Comparison of ENCODE assay signal across 9 cellular contexts in the genomic region with DNA sequence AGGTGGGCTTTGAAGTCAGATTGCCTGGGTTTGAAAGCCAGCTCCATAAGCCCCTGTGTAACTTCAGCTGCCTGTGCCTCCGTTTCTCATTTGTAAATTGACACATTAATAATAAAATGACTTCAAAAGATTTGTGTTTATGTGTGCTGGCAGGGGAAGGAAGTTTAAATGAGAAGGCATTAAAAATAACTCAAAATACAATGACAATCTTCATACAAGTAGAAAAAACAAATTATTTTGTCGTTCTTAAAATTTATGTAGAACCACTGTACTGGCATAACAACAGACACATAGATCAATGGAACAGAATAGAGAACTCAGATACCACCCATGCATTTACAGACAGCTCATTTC.
A peak's percentile ranks its signal among the peaks of the same experiment; 100 is the strongest.
DNase-seq lines count a peak whose midpoint lies in the region; ATAC-seq and TF ChIP-seq lines count a peak whose summit lies in the region.
"Had no signal": no experiment of that assay in that cellular context is flagged by ENCODE, and none has a peak within 500 bp of the region (broad histone marks: within the 10 kb centered on the region; RNA-seq: fewer than 3 reads in every experiment).

No MANE protein-coding gene starts in this region.

- no peak overlapping the region for H3K4me3 ChIP-seq in Caco-2 (ENCODE audit: low read depth, low read length)
- H3K4me3 ChIP-seq in OCI-LY7 (ENCODE audit: low read depth, low read length, poor library complexity, severe bottlenecking), result peak overlapping the region; percentile 60
- H3K4me3 ChIP-seq: mucosa of descending colon had no signal

- BruUV-seq in Caco-2 (replicated peaks; lab: Mats Ljungman, UMichigan) (no TSS peak), OCI-LY7 (replicated peaks; lab: Mats Ljungman, UMichigan) (no TSS peak)

- no peaks in the 10 kb centered on the region for H3K36me3 ChIP-seq in Caco-2 (ENCODE audit: control insufficient read depth, insufficient read depth, low read length)
- no peaks in the 10 kb centered on the region for H3K36me3 ChIP-seq in OCI-LY7 (ENCODE audit: insufficient read depth, low read length)

- peak overlapping the region; percentile 83 for H3K4me2 ChIP-seq in OCI-LY7 (ENCODE audit: low read length)

- no peaks in the 10 kb centered on the region for H3K9me2 ChIP-seq in OCI-LY7 (ENCODE audit: insufficient read depth, low read length)

- peak overlapping the region; percentile 97 for H3K27ac ChIP-seq in OCI-LY7 (ENCODE audit: low read depth, low read length, poor library complexity, severe bottlenecking)

- H4K20me1 ChIP-seq in OCI-LY7 (ENCODE audit: insufficient read depth, low read length), result no peaks in the 10 kb centered on the region

- intact Hi-C loops in Caco-2 (cut with micrococcal nuclease; ENCODE audit: unreplicated experiment), result loop anchor here (5.0 kb wide), 2 partner anchors 85 to 155 kb away; partner anchors contain the start of genes C14orf39 and PPM1A
- intact Hi-C loops in OCI-LY7 (cut with micrococcal nuclease; ENCODE audit: unreplicated experiment), result loop anchor here (5.0 kb wide), 1 partner anchor 920 kb away; no protein-coding TSS in a partner anchor
- intact Hi-C loops in dendritic cell treated with granulocyte-macrophage colony-stimulating factor and Interleukin-4, amounts not matched to agents 40 ng/mL and 50 ng/mL, for 4 days (cut with micrococcal nuclease), result no loop called here

- H3K79me2 ChIP-seq in OCI-LY7 (ENCODE audit: insufficient read depth, low read depth, low read length), result peaks cover 20% of the 10 kb centered on the region; the same call in 1 of the 2 replicates

- TF ChIP-seq CTCF in Caco-2 (IDR thresholded peaks at IDR 0.05; ENCODE audit: insufficient read depth in 1 of 2, low read depth in 1 of 2, low read length in 1 of 2, severe bottlenecking in 1 of 2, unreplicated experiment in 1 of 2) (no peak), OCI-LY7 (conservative IDR thresholded peaks at IDR 0.05; ENCODE audit: low read length) (peak; percentile 35; the same call in 1 of the 2 replicates), osteocyte (IDR thresholded peaks at IDR 0.05) (no peak)

- peak overlapping the region; percentile 68 for H3K27ac Mint-ChIP-seq in Caco-2 (ENCODE audit: unreplicated experiment)
- H3K27ac Mint-ChIP-seq in dendritic cell treated with granulocyte-macrophage colony-stimulating factor and Interleukin-4, amounts not matched to agents 40 ng/mL and 50 ng/mL, for 4 days, result peak overlapping the region; percentile 50
- no peak overlapping the region for H3K27ac Mint-ChIP-seq in osteocyte (ENCODE audit: unreplicated experiment)

- no peaks in the 10 kb centered on the region for H3K27me3 ChIP-seq in Caco-2 (replicated peaks; ENCODE audit: control insufficient read depth, insufficient read depth, low read length)

- H3K4me1 Mint-ChIP-seq in Caco-2 (ENCODE audit: low read depth, unreplicated experiment) (no peaks in the 10 kb centered on the region), osteocyte (ENCODE audit: unreplicated experiment) (peaks cover 14% of the 10 kb centered on the region)
- peaks cover 22% of the 10 kb centered on the region for H3K4me1 Mint-ChIP-seq in dendritic cell treated with granulocyte-macrophage colony-stimulating factor and Interleukin-4, amounts not matched to agents 40 ng/mL and 50 ng/mL, for 4 days (ENCODE audit: low read depth)

- CTCF ChIA-PET in Caco-2 (lab: Charles Lee) (interaction anchor here (0.6 to 1.6 kb wide), 12 partner anchors 15 to 388 kb away, joined by 3 to 23 read pairs (median 4); partner anchors contain the start of gene PPM1A), OCI-LY7 (lab: Charles Lee; ENCODE audit: unreplicated experiment) (interaction anchor here (0.6 to 3.5 kb wide), 11 partner anchors 17 to 368 kb away, joined by 3 to 29 read pairs (median 4); partner anchors contain the start of gene PPM1A)

- DNase-seq in Caco-2, result no peak
- DNase-seq in OCI-LY7 (ENCODE audit: low spot score), result no peak
- DNase-seq in osteocyte (ENCODE audit: extremely low spot score, unreplicated experiment), result no peak
- DNase-seq in stimulated activated CD4-positive, alpha-beta T cell treated with anti-CD3 and anti-CD28 coated beads, Interleukin-15, amount 100 ng/mL, for 24 hours, result no peak
- DNase-seq in inferior parietal cortex (ENCODE audit: extremely low spot score), result no peak
- DNase-seq in stimulated activated CD4-positive, alpha-beta T cell treated with anti-CD3 and anti-CD28 coated beads, Interleukin-4, amount 100 ng/mL, for 24 hours, result no peak

- POLR2A ChIA-PET in Caco-2 (lab: Charles Lee), result no interaction called here
- POLR2A ChIA-PET in OCI-LY7 (lab: Charles Lee), result interaction anchor here (0.5 to 8.1 kb wide), 14 partner anchors 11 to 233 kb away, joined by 3 to 128 read pairs (median 5); partner anchors contain the start of gene PPM1A

- H2AFZ ChIP-seq in OCI-LY7 (ENCODE audit: low read length), result peak overlapping the region; percentile 76; the same call in 1 of the 2 replicates

- H3K36me3 Mint-ChIP-seq in Caco-2 (ENCODE audit: insufficient read depth, unreplicated experiment) (peaks cover 10% of the 10 kb centered on the region), osteocyte (ENCODE audit: unreplicated experiment) (no peaks in the 10 kb centered on the region)
- no peaks in the 10 kb centered on the region for H3K36me3 Mint-ChIP-seq in dendritic cell treated with granulocyte-macrophage colony-stimulating factor and Interleukin-4, amounts not matched to agents 40 ng/mL and 50 ng/mL, for 4 days (ENCODE audit: low read depth)

- ATAC-seq in GM21526 (IDR thresholded peaks at IDR 0.05; ENCODE audit: low FRiP score, unreplicated experiment), result no peak

- no peaks in the 10 kb centered on the region for H3K9me3 ChIP-seq in Caco-2
- H3K9me3 ChIP-seq in OCI-LY7 (ENCODE audit: low read length), result no peaks in the 10 kb centered on the region
- H3K9me3 ChIP-seq: mucosa of descending colon had no signal

- H3K9me3 Mint-ChIP-seq in Caco-2 (ENCODE audit: unreplicated experiment) (no peaks in the 10 kb centered on the region), osteocyte (ENCODE audit: unreplicated experiment) (no peaks in the 10 kb centered on the region)
- no peaks in the 10 kb centered on the region for H3K9me3 Mint-ChIP-seq in dendritic cell treated with granulocyte-macrophage colony-stimulating factor and Interleukin-4, amounts not matched to agents 40 ng/mL and 50 ng/mL, for 4 days

- H3K4me3 Mint-ChIP-seq in Caco-2 (ENCODE audit: unreplicated experiment), result peak overlapping the region; percentile 88
- no peak overlapping the region for H3K4me3 Mint-ChIP-seq in dendritic cell treated with granulocyte-macrophage colony-stimulating factor and Interleukin-4, amounts not matched to agents 40 ng/mL and 50 ng/mL, for 4 days
- peak overlapping the region; percentile 68 for H3K4me3 Mint-ChIP-seq in osteocyte (ENCODE audit: unreplicated experiment)

- H3K4me1 ChIP-seq in Caco-2, result no peaks in the 10 kb centered on the region
- peaks cover 55% of the 10 kb centered on the region for H3K4me1 ChIP-seq in OCI-LY7 (ENCODE audit: insufficient read depth, low read length, poor library complexity, severe bottlenecking)

- H3K27me3 Mint-ChIP-seq in Caco-2 (ENCODE audit: insufficient read depth, unreplicated experiment), result peaks cover 7% of the 10 kb centered on the region
- peaks cover 31% of the 10 kb centered on the region for H3K27me3 Mint-ChIP-seq in dendritic cell treated with granulocyte-macrophage colony-stimulating factor and Interleukin-4, amounts not matched to agents 40 ng/mL and 50 ng/mL, for 4 days
- peaks cover 54% of the 10 kb centered on the region for H3K27me3 Mint-ChIP-seq in osteocyte (ENCODE audit: unreplicated experiment)
